Comparison of ENCODE assay signal across 23 cellular contexts in the genomic region with DNA sequence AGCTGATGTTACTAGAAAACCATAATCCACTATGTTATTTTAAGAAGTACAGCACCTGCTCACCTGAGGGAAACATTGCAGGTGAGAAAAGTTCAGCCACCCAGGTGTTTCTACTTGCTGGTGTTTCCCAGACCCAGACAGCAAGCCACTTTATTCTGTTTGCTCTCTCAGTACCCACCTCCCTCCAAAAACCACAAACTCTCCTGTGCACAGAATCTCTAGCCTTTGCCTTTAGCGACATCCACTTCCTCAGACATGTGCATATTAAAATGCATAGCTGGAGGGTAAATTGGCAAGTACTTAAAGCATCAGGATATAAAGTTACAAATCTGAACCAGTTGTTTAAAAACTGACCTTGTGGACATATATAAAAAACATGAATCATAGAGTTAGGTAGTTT. TPM values are rescaled to one million over a fixed set of nuclear protein-coding genes. Genes with fewer than 3 reads are reported as not detected.
DNase-seq lines count a peak whose midpoint lies in the region; ATAC-seq and TF ChIP-seq lines count a peak whose summit lies in the region.
"Had no signal": no experiment of that assay in that cellular context is flagged by ENCODE, and none has a peak within 500 bp of the region (broad histone marks: within the 10 kb centered on the region; RNA-seq: fewer than 3 reads in every experiment).

No MANE protein-coding gene starts in this region.

- no peaks in the 10 kb centered on the region for H3K27me3 ChIP-seq in RWPE2 (ENCODE audit: insufficient read depth, poor library complexity, severe bottlenecking)
- H3K27me3 ChIP-seq in osteoblast (ENCODE audit: insufficient read depth, low read length): no peaks in the 10 kb centered on the region
- no peaks in the 10 kb centered on the region for H3K27me3 ChIP-seq in upper lobe of right lung
- H3K27me3 ChIP-seq: heart right ventricle, neural progenitor cell, SJSA1, tibial artery had no signal

- intact Hi-C loops in upper lobe of right lung (cut with DNase I): no loop called here

- peaks cover 95% of the 10 kb centered on the region for H3K79me2 ChIP-seq in osteoblast (ENCODE audit: insufficient read depth, low read length)

- H4K20me1 ChIP-seq in osteoblast (ENCODE audit: insufficient read depth, low read length): peaks cover 18% of the 10 kb centered on the region

- peak overlapping the region; percentile 20 for H3K4me2 ChIP-seq in osteoblast (ENCODE audit: insufficient read depth, low read length)
- H3K4me2 ChIP-seq: neural progenitor cell had no signal

- H2AFZ ChIP-seq in osteoblast (ENCODE audit: low read length): no peak overlapping the region
- H2AFZ ChIP-seq: neural progenitor cell had no signal

- peaks cover 26% of the 10 kb centered on the region for H3K4me1 ChIP-seq in RWPE2 (ENCODE audit: insufficient read depth, poor library complexity, severe bottlenecking)
- H3K4me1 ChIP-seq in osteoblast (ENCODE audit: insufficient read depth, low read length): peaks cover 84% of the 10 kb centered on the region
- H3K4me1 ChIP-seq in upper lobe of right lung: no peaks in the 10 kb centered on the region
- H3K4me1 ChIP-seq: neural progenitor cell had no signal

- H3K4me3 ChIP-seq in RWPE2 (ENCODE audit: severe bottlenecking) (no peak overlapping the region), osteoblast (ENCODE audit: insufficient read depth, low read length) (no peak overlapping the region), upper lobe of right lung (no peak overlapping the region)
- H3K4me3 ChIP-seq: heart right ventricle, mucosa of descending colon, neural progenitor cell, SJSA1, tibial artery had no signal

- H3K36me3 ChIP-seq in RWPE2 (ENCODE audit: low read depth) (no peaks in the 10 kb centered on the region), osteoblast (ENCODE audit: insufficient read depth, low read length) (peaks cover 55% of the 10 kb centered on the region), upper lobe of right lung (no peaks in the 10 kb centered on the region)
- H3K36me3 ChIP-seq: heart right ventricle, neural progenitor cell, tibial artery had no signal

- DNase-seq in H4 (ENCODE audit: low spot score): peak; percentile 14
- DNase-seq in NCI-H187 treated with DMSO at 0.1 percent for 48 hours (lab: John Stamatoyannopoulos, UW): peak; percentile 54
- no peak for DNase-seq in RWPE2 (ENCODE audit: low spot score)
- DNase-seq in osteoblast (ENCODE audit: insufficient read length, low spot score, missing footprints): no peak
- no peak for DNase-seq in GOT3 (lab: John Stamatoyannopoulos, UW)
- no peak for DNase-seq in upper lobe of right lung
- DNase-seq: activated CD4-positive, alpha-beta T cell treated with anti-CD3 and anti-CD28 coated beads, Interleukin-2, amount 10 ng/mL, durations not matched to agents 7 days and 5 days; activated CD8-positive, alpha-beta memory T cell treated with anti-CD3 and anti-CD28 coated beads, Interleukin-2, amount 50 U/mL, for 4 hours; activated effector memory CD4-positive, alpha-beta T cell treated with Interleukin-2 at 50 U/mL for 16 hours; dermis blood vessel endothelial cell; DMS79 treated with DMSO at 0.1 percent for 48 hours; heart right ventricle; mucosa of descending colon; NCI-H2029 treated with DMSO at 0.1 percent for 48 hours; NCI-H774; OCI-M1; small intestine; stimulated activated CD4-positive, alpha-beta T cell treated with anti-CD3 and anti-CD28 coated beads, Interleukin-4, amount 100 ng/mL, for 1 hour; tibial artery had no signal

- TF ChIP-seq CTCF in RWPE2 (IDR thresholded peaks at IDR 0.05; ENCODE audit: poor library complexity, severe bottlenecking): no peak
- TF ChIP-seq CTCF in osteoblast (IDR thresholded peaks at IDR 0.05; ENCODE audit: extremely low read depth, low read depth, low read length): no peak
- no peak for TF ChIP-seq CTCF in upper lobe of right lung (IDR thresholded peaks at IDR 0.05)

- ATAC-seq in RWPE2 (ENCODE audit: low read depth) (peak; percentile 49; the same call in 2 of the 3 replicates), GM21723 (IDR thresholded peaks at IDR 0.05; ENCODE audit: unreplicated experiment) (no peak), upper lobe of right lung (no peak)
- ATAC-seq: left lobe of liver, mucosa of descending colon had no signal

- no peak overlapping the region for H3K27ac ChIP-seq in RWPE2 (ENCODE audit: poor library complexity, severe bottlenecking)
- H3K27ac ChIP-seq in osteoblast (ENCODE audit: low read depth, low read length): peak overlapping the region; percentile 15
- no peak overlapping the region for H3K27ac ChIP-seq in upper lobe of right lung
- H3K27ac ChIP-seq: heart right ventricle, neural progenitor cell, SJSA1, tibial artery had no signal

- H3K9me3 ChIP-seq in RWPE2 (ENCODE audit: severe bottlenecking) (no peaks in the 10 kb centered on the region), osteoblast (ENCODE audit: low read depth, low read length) (no peaks in the 10 kb centered on the region), upper lobe of right lung (no peaks in the 10 kb centered on the region)
- H3K9me3 ChIP-seq: heart right ventricle, mucosa of descending colon, SJSA1, tibial artery had no signal

RNA-seq across cellular contexts. Expression of gene VGLL3, which starts 36.7 kb away (rescaled TPM):
- total RNA-seq in H4 (2014; rRNA removed; shearing (Covaris generic)): 2.9 and 3.1 TPM in 2 replicates
- total RNA-seq in osteoblast (198 and 242 TPM in 2 replicates), upper lobe of right lung (61.5 TPM)
- total RNA-seq: activated CD4-positive, alpha-beta T cell treated with anti-CD3 and anti-CD28 coated beads, Interleukin-2, amount 10 ng/mL, durations not matched to agents 7 days and 5 days had no signal

Comparison
In these comparisons a context has a peak if more than half of its experiments do, and no peak if none do; other contexts are left out.
1. DNase-seq: peak in H4 (single experiment) and NCI-H187 treated with DMSO at 0.1 percent for 48 hours (single experiment); none in RWPE2 (single experiment), osteoblast (single experiment), GOT3 (single experiment) and upper lobe of right lung (single experiment).
2. RNA of gene VGLL3, which starts 36.7 kb away (total RNA-seq): 198 to 242 TPM in osteoblast and 61.5 TPM in upper lobe of right lung (single experiment); 2.9 to 3.1 TPM in H4; every median in the first group is over 10 times any median in the second.